In genomic region chr3:119240582-119241434, GRCh38 we compare ENCODE assay signal across 8 cellular contexts. TPM values are rescaled to one million over a fixed set of nuclear protein-coding genes. Genes with fewer than 3 reads are reported as not detected.
DNase-seq lines count a peak whose midpoint lies in the region; ATAC-seq, FAIRE-seq and TF ChIP-seq lines count a peak whose summit lies in the region.

A gene with protein sequence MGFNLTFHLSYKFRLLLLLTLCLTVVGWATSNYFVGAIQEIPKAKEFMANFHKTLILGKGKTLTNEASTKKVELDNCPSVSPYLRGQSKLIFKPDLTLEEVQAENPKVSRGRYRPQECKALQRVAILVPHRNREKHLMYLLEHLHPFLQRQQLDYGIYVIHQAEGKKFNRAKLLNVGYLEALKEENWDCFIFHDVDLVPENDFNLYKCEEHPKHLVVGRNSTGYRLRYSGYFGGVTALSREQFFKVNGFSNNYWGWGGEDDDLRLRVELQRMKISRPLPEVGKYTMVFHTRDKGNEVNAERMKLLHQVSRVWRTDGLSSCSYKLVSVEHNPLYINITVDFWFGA (minus strand): TSS chr3:119240878. CDS start chr3:119230099, 10,779 bp downstream.

- peaks cover 9% of the 10 kb centered on the region for H3K4me1 Mint-ChIP-seq in astrocyte (ENCODE audit: low read depth, unreplicated experiment)

- H3K9me3 Mint-ChIP-seq in astrocyte (ENCODE audit: unreplicated experiment) = no peaks in the 10 kb centered on the region

- H3K4me2 ChIP-seq in astrocyte (ENCODE audit: low read length) = peak within 1 kb of the TSS; percentile 90

- H3K9ac ChIP-seq in astrocyte (ENCODE audit: low read length) (peak within 1 kb of the TSS; percentile 88), rectal smooth muscle tissue (ENCODE audit: low read length) (peak within 1 kb of the TSS; percentile 77)

- peaks cover 8% of the 10 kb centered on the region for H3K4me1 ChIP-seq in astrocyte (ENCODE audit: insufficient read depth, low read length)
- H3K4me1 ChIP-seq in rectal smooth muscle tissue (ENCODE audit: control insufficient read depth, insufficient read depth, low read length) = peaks cover 6% of the 10 kb centered on the region
- peaks cover 0 to 3% of the 10 kb centered on the region in 2 donors for H3K4me1 ChIP-seq in aorta (ENCODE audit: control insufficient read depth in 1 of 2, insufficient read depth in 2 of 2, low read length in 2 of 2)

- H3K36me3 Mint-ChIP-seq in astrocyte (ENCODE audit: low read depth, unreplicated experiment) = peaks cover 2% of the 10 kb centered on the region

- H3K4me3 Mint-ChIP-seq in astrocyte (ENCODE audit: unreplicated experiment) = peak within 1 kb of the TSS; percentile 87

- WGBS in aorta, 2 donors = 2 to 3% methylated on average over 47 to 71 of the region's 71 CpGs

- H3K9me3 ChIP-seq in astrocyte (ENCODE audit: insufficient read depth, low read depth, low read length) = no peaks in the 10 kb centered on the region
- no peaks in the 10 kb centered on the region for H3K9me3 ChIP-seq in aorta (ENCODE audit: control insufficient read depth, low read length)

- DNase-seq in GM18507 (ENCODE audit: extremely low spot score, insufficient read length, low read depth) = peak; percentile 64
- peak; percentile 3 for DNase-seq in NCI-H187 treated with DMSO at 0.1 percent for 48 hours (lab: John Stamatoyannopoulos, UW)
- DNase-seq in astrocyte (ENCODE audit: low read depth) = peak; percentile 75
- peak; percentile 81 for DNase-seq in hepatic stellate cell (ENCODE audit: low spot score)
- peak; percentile 93 to 95 for DNase-seq in aorta

- H3K36me3 ChIP-seq in astrocyte (ENCODE audit: insufficient read depth, low read length) = peaks cover 7% of the 10 kb centered on the region
- H3K36me3 ChIP-seq in rectal smooth muscle tissue (ENCODE audit: control insufficient read depth, insufficient read depth, low read length) = peaks cover 6% of the 10 kb centered on the region
- H3K36me3 ChIP-seq in aorta (ENCODE audit: control insufficient read depth in 1 of 2, insufficient read depth in 2 of 2, low read length in 1 of 2) = no peaks in the 10 kb centered on the region

- peak within 1 kb of the TSS; percentile 82 for H3K27ac ChIP-seq in astrocyte (ENCODE audit: low read depth, low read length)
- H3K27ac ChIP-seq in rectal smooth muscle tissue (ENCODE audit: low read depth, low read length) = peak within 1 kb of the TSS; percentile 87
- H3K27ac ChIP-seq in aorta (ENCODE audit: low read depth in 1 of 2, low read length in 2 of 2) = peak within 1 kb of the TSS; percentile 71 to 84

- peak; percentile 90 for FAIRE-seq in GM18507 (lab: Jason Lieb, UNC)
- no peak for FAIRE-seq in astrocyte (lab: Jason Lieb, UNC)

- no peaks in the 10 kb centered on the region for H3K27me3 ChIP-seq in astrocyte (ENCODE audit: insufficient read depth, low read length)
- H3K27me3 ChIP-seq in rectal smooth muscle tissue (ENCODE audit: control insufficient read depth, insufficient read depth, low read length) = no peaks in the 10 kb centered on the region
- H3K27me3 ChIP-seq in aorta (ENCODE audit: control insufficient read depth in 1 of 2, insufficient read depth in 2 of 2, low read length in 1 of 2) = no peaks in the 10 kb centered on the region

- no peaks in the 10 kb centered on the region for H4K20me1 ChIP-seq in astrocyte (ENCODE audit: insufficient read depth, low read length)

- H3K4me3 ChIP-seq in astrocyte (ENCODE audit: insufficient read depth, low read depth, low read length) = peak within 1 kb of the TSS; percentile 74
- peak within 1 kb of the TSS; percentile 87 for H3K4me3 ChIP-seq in rectal smooth muscle tissue (ENCODE audit: low read length)
- peak within 1 kb of the TSS; percentile 70 to 95 for H3K4me3 ChIP-seq in aorta (ENCODE audit: low read length in 2 of 2)

- ATAC-seq in HG02938 (IDR thresholded peaks at IDR 0.05; ENCODE audit: unreplicated experiment) (peak; percentile 78), aorta (ENCODE audit: low FRiP score) (peak; percentile 97)

- H2AFZ ChIP-seq in astrocyte (ENCODE audit: low read depth, low read length) = peak within 1 kb of the TSS; percentile 48

- peaks cover 30% of the 10 kb centered on the region for H3K79me2 ChIP-seq in astrocyte (ENCODE audit: insufficient read depth, low read length)

- H3K27ac Mint-ChIP-seq in astrocyte (ENCODE audit: unreplicated experiment) = peak within 1 kb of the TSS; percentile 35

- H3K27me3 Mint-ChIP-seq in astrocyte (ENCODE audit: low read depth, unreplicated experiment) = no peaks in the 10 kb centered on the region

- TF ChIP-seq CTCF in astrocyte (IDR thresholded peaks at IDR 0.05; ENCODE audit: insufficient read depth, low read depth, low read length) = no peak

- intact Hi-C loops in T-helper 2 cell treated with Interferon-gamma antibody and Interleukin-4, amounts not matched to agents 100 ng/mL and 5 ng/mL, for 36 hours (cut with micrococcal nuclease) = loop anchor here (1.0 to 5.0 kb wide), 13 partner anchors 22 to 1356 kb away; partner anchors contain the start of genes ARHGAP31, COX17, IGSF11 and NDUFB4
- intact Hi-C loops in aorta (cut with DNase I) = no loop called here

RNA-seq across cellular contexts. Expression of the gene that starts here (rescaled TPM):
- 14.7 and 16.8 TPM in 2 replicates for total RNA-seq in T-helper 2 cell treated with Interferon-gamma antibody and Interleukin-4, amounts not matched to agents 100 ng/mL and 5 ng/mL, for 36 hours
- total RNA-seq in astrocyte (36.7 and 45.4 TPM in 2 replicates), aorta (10 to 100 TPM; 21.9 to 22.8 TPM)
- polyA plus RNA-seq in aorta = 10 to 100 TPM; 16.3 to 23.5 TPM

Comparison
In these comparisons a context has a peak if more than half of its experiments do, and no peak if none do; other contexts are left out.
1. Peak in every context shown above with its lines: DNase-seq, ATAC-seq, H3K4me3 ChIP-seq and H3K27ac ChIP-seq.
2. DNase-seq: peak in every context shown above with its lines; median percentile 94 in aorta; 81 in hepatic stellate cell; 75 in astrocyte; 64 in GM18507; 3 in NCI-H187 treated with DMSO at 0.1 percent for 48 hours.